ENCODE assay signal across 8 cellular contexts in genomic region chr18:10525563-10526210, GRCh38. TPM values are rescaled to one million over a fixed set of nuclear protein-coding genes. Genes with fewer than 3 reads are reported as not detected.
DNase-seq lines count a peak whose midpoint lies in the region; ATAC-seq, FAIRE-seq and TF ChIP-seq lines count a peak whose summit lies in the region.

NAPG (plus strand) TSS chr18:10526027; CDS start chr18:10526103, 76 bp downstream.

- H3K36me3 ChIP-seq in HUES6 (ENCODE audit: control insufficient read depth, insufficient read depth, low read length): no peaks in the 10 kb centered on the region
- H3K36me3 ChIP-seq in OCI-LY3 (replicated peaks; ENCODE audit: low read depth, low read length): no peaks in the 10 kb centered on the region
- no peaks in the 10 kb centered on the region for H3K36me3 ChIP-seq in endothelial cell of umbilical vein (ENCODE audit: control insufficient read depth in 2 of 2, extremely low read depth in 1 of 2, insufficient read depth in 2 of 2, low read length in 2 of 2)

- DNase-seq in Calu3 (peak; percentile 93), endothelial cell of umbilical vein (ENCODE audit: low read depth, low spot score) (peak; percentile 95), midbrain (lab: John Stamatoyannopoulos, UW) (peak; percentile 94)
- peak; percentile 92 for DNase-seq in activated CD8-positive, alpha-beta memory T cell treated with anti-CD3 and anti-CD28 coated beads, Interleukin-2, amount 50 U/mL, for 48 hours
- DNase-seq in stimulated activated CD8-positive, alpha-beta memory T cell treated with anti-CD3 and anti-CD28 coated beads, Interleukin-2, amount 100 ng/mL, for 1 hour (ENCODE audit: low read depth in 2 of 2): peak; percentile 71 to 80

- H3K79me2 ChIP-seq in OCI-LY3 (ENCODE audit: low read length): peaks cover 46% of the 10 kb centered on the region
- peaks cover 43% of the 10 kb centered on the region for H3K79me2 ChIP-seq in endothelial cell of umbilical vein (ENCODE audit: control insufficient read depth, insufficient read depth, low read length)

- H3K9me3 Mint-ChIP-seq in Calu3 (ENCODE audit: low read depth, unreplicated experiment): no peaks in the 10 kb centered on the region

- H3K27ac Mint-ChIP-seq in Calu3 (ENCODE audit: unreplicated experiment): peak within 1 kb of the TSS; percentile 96

- H3K27ac ChIP-seq in HUES6 (ENCODE audit: low read depth, low read length) (no peak within 1 kb of the TSS; the same call in 1 of the 2 replicates), OCI-LY3 (ENCODE audit: low read length) (peak within 1 kb of the TSS; percentile 47), endothelial cell of umbilical vein (ENCODE audit: insufficient read depth, low read depth, low read length) (peak within 1 kb of the TSS; percentile 63)

- dilution Hi-C loops in endothelial cell of umbilical vein (cut with MboI; ENCODE audit: extremely low pct_ligation_motif_present, low sequenced_read_pairs): no loop called here

- no peaks in the 10 kb centered on the region for H3K9me1 ChIP-seq in endothelial cell of umbilical vein (replicated peaks; ENCODE audit: control insufficient read depth, extremely low read depth, insufficient read depth, low read length)

- H3K9me3 ChIP-seq in HUES6 (ENCODE audit: control insufficient read depth, insufficient read depth, low read depth, low read length) (no peaks in the 10 kb centered on the region), OCI-LY3 (ENCODE audit: insufficient read depth, low read length) (no peaks in the 10 kb centered on the region), endothelial cell of umbilical vein (replicated peaks; ENCODE audit: control insufficient read depth, insufficient read depth, low read length) (no peaks in the 10 kb centered on the region)

- intact Hi-C loops in Calu3 (cut with micrococcal nuclease; ENCODE audit: unreplicated experiment): no loop called here
- intact Hi-C loops in endothelial cell of umbilical vein (cut with micrococcal nuclease): loop anchor here (10.0 kb wide), 2 partner anchors 251 to 911 kb away; partner anchors contain the start of gene PPP4R1

- POLR2A ChIA-PET in endothelial cell of umbilical vein (lab: Charles Lee): interaction anchor here (0.6 to 0.9 kb wide), 2 partner anchors 10 to 1889 kb away, joined by 3 to 6 read pairs; no protein-coding TSS in a partner anchor

- H3K27me3 Mint-ChIP-seq in Calu3 (ENCODE audit: unreplicated experiment): peaks cover 25% of the 10 kb centered on the region

- ATAC-seq in GM21423 (IDR thresholded peaks at IDR 0.05; ENCODE audit: unreplicated experiment): peak; percentile 80

- peaks cover 29% of the 10 kb centered on the region for H3K36me3 Mint-ChIP-seq in Calu3 (ENCODE audit: insufficient read depth, unreplicated experiment)

- H2AFZ ChIP-seq in OCI-LY3 (ENCODE audit: low read depth, low read length) (peak within 1 kb of the TSS; percentile 75), endothelial cell of umbilical vein (ENCODE audit: low read depth, low read length) (peak within 1 kb of the TSS; percentile 72)

- FAIRE-seq in endothelial cell of umbilical vein (lab: Jason Lieb, UNC): peak; percentile 90

- H4K20me1 ChIP-seq in OCI-LY3 (ENCODE audit: insufficient read depth, low read length) (peaks cover 30% of the 10 kb centered on the region), endothelial cell of umbilical vein (replicated peaks; ENCODE audit: control insufficient read depth, extremely low read depth, insufficient read depth, low read length) (peaks cover 3% of the 10 kb centered on the region)

- peak within 1 kb of the TSS; percentile 89 for H3K4me3 Mint-ChIP-seq in Calu3 (ENCODE audit: low read depth, unreplicated experiment)

- TF ChIP-seq CTCF in Calu3 (IDR thresholded peaks at IDR 0.05; ENCODE audit: unreplicated experiment): no peak
- no peak for TF ChIP-seq CTCF in OCI-LY3 (IDR thresholded peaks at IDR 0.05; ENCODE audit: low read depth, low read length)
- no peak for TF ChIP-seq CTCF in endothelial cell of umbilical vein (IDR thresholded peaks at IDR 0.05; ENCODE audit: extremely low read depth in 1 of 2, insufficient read depth in 1 of 2, low read depth in 1 of 2, low read length in 2 of 2)

- TF ChIP-seq POLR2A in endothelial cell of umbilical vein (IDR thresholded peaks at IDR 0.05; ENCODE audit: low read depth, low read length): peak; percentile 60

- peaks cover 3% of the 10 kb centered on the region; the same call in 1 of the 2 replicates for H3K4me1 ChIP-seq in HUES6 (ENCODE audit: control insufficient read depth, insufficient read depth, low read length)
- H3K4me1 ChIP-seq in OCI-LY3 (ENCODE audit: low read length): peaks cover 36% of the 10 kb centered on the region
- peaks cover 7% of the 10 kb centered on the region for H3K4me1 ChIP-seq in endothelial cell of umbilical vein (ENCODE audit: control insufficient read depth, extremely low read depth, insufficient read depth, low read length)

- CTCF ChIA-PET in Calu3 (lab: Charles Lee): interaction anchor here (0.6 kb wide), 2 partner anchors 281 to 285 kb away, joined by 4 read pairs; no protein-coding TSS in a partner anchor
- CTCF ChIA-PET in endothelial cell of umbilical vein (lab: Charles Lee): interaction anchor here (0.6 to 1.4 kb wide), 8 partner anchors 9 to 1917 kb away, joined by 3 to 5 read pairs (median 3); partner anchors contain the start of gene RAB12

- no peaks in the 10 kb centered on the region for H3K27me3 ChIP-seq in HUES6 (ENCODE audit: control insufficient read depth, insufficient read depth, low read length)
- peaks cover 12% of the 10 kb centered on the region for H3K27me3 ChIP-seq in OCI-LY3 (ENCODE audit: low read depth, low read length)
- H3K27me3 ChIP-seq in endothelial cell of umbilical vein (ENCODE audit: control insufficient read depth in 2 of 2, insufficient read depth in 2 of 2, low read length in 2 of 2): peaks cover 10 to 11% of the 10 kb centered on the region in 2 experiments

- H3K4me3 ChIP-seq in HUES6 (ENCODE audit: low read depth, low read length) (peak within 1 kb of the TSS; percentile 91), OCI-LY3 (ENCODE audit: low read length) (peak within 1 kb of the TSS; percentile 86), endothelial cell of umbilical vein (replicated peaks in 1 of 3; ENCODE audit: insufficient read depth in 1 of 3, low read depth in 1 of 3, low read length in 3 of 3) (peak within 1 kb of the TSS; percentile 41 to 98 (median 94))

- peak within 1 kb of the TSS; percentile 78 for H3K4me2 ChIP-seq in OCI-LY3 (ENCODE audit: low read length)
- peak within 1 kb of the TSS; percentile 93 for H3K4me2 ChIP-seq in endothelial cell of umbilical vein (ENCODE audit: insufficient read depth, low read length)

- peaks cover 41% of the 10 kb centered on the region for H3K4me1 Mint-ChIP-seq in Calu3 (ENCODE audit: low read depth, unreplicated experiment)

- H3K9ac ChIP-seq in HUES6 (ENCODE audit: low read length): peak within 1 kb of the TSS; percentile 81
- peak within 1 kb of the TSS; percentile 83 for H3K9ac ChIP-seq in OCI-LY3 (ENCODE audit: low read length)
- peak within 1 kb of the TSS; percentile 78 for H3K9ac ChIP-seq in endothelial cell of umbilical vein (replicated peaks; ENCODE audit: extremely low read depth, insufficient read depth, low read length)

- TSS peak; percentile 33 for BruUV-seq in Calu3 (replicated peaks; lab: Mats Ljungman, UMichigan)
- no TSS peak for BruUV-seq in endothelial cell of umbilical vein (replicated peaks; lab: Mats Ljungman, UMichigan)

TF ChIP-seq in endothelial cell of umbilical vein, 7 proteins besides CTCF, POLR2A, EP300 and RAD21:
- TF ChIP-seq MAX (IDR thresholded peaks at IDR 0.05; ENCODE audit: insufficient read depth, insufficient read length): no peak
- no peak for TF ChIP-seq MYC (IDR thresholded peaks at IDR 0.05; ENCODE audit: low read depth, low read length)
- TF ChIP-seq JUN (IDR thresholded peaks at IDR 0.05; ENCODE audit: borderline replicate concordance, insufficient read depth, insufficient read length, low read depth): no peak
- TF ChIP-seq EZH2 (IDR thresholded peaks at IDR 0.05; ENCODE audit: borderline replicate concordance, low read depth, low read length, severe bottlenecking): no peak
- no peak for TF ChIP-seq FOS (IDR thresholded peaks at IDR 0.05; ENCODE audit: borderline replicate concordance, insufficient read depth, low read length)
- TF ChIP-seq GATA2 (IDR thresholded peaks at IDR 0.05; ENCODE audit: insufficient read depth, insufficient read length, low read depth, low read length): no peak
- peak; percentile 60 for TF ChIP-seq POLR2AphosphoS5 (IDR thresholded peaks at IDR 0.05; ENCODE audit: insufficient read depth, low read depth, low read length)

RNA-seq across cellular contexts. Expression of gene NAPG, which starts in this region (rescaled TPM):
- 35.6 and 45.0 TPM in 2 replicates for total RNA-seq in Calu3 (2022)
- total RNA-seq in endothelial cell of umbilical vein: 34.1 and 34.7 TPM in 2 replicates
- 8.3 and 10.8 TPM in 2 replicates for polyA plus RNA-seq in endothelial cell of umbilical vein
- polyA plus RNA-seq in endothelial cell of umbilical vein (2011; cell fraction: cytosol; rRNA removed): 10.3 and 11.8 TPM in 2 replicates
- polyA plus RNA-seq in endothelial cell of umbilical vein (2011; cell fraction: nucleus; rRNA removed): 42.0 and 58.8 TPM in 2 replicates
- 15.6 and 21.4 TPM in 2 replicates for polyA plus RNA-seq in endothelial cell of umbilical vein (2012)
- polyA minus RNA-seq in endothelial cell of umbilical vein: 12.3 and 20.7 TPM in 2 replicates
- polyA minus RNA-seq in endothelial cell of umbilical vein (2011; cell fraction: cytosol; rRNA and poly(A)+ RNA removed): 9.3 TPM
- polyA minus RNA-seq in endothelial cell of umbilical vein (2011; cell fraction: nucleus; rRNA and poly(A)+ RNA removed): 47.4 and 61.3 TPM in 2 replicates
